Comparison of ENCODE assay signal across 1 cellular context in the genomic region with DNA sequence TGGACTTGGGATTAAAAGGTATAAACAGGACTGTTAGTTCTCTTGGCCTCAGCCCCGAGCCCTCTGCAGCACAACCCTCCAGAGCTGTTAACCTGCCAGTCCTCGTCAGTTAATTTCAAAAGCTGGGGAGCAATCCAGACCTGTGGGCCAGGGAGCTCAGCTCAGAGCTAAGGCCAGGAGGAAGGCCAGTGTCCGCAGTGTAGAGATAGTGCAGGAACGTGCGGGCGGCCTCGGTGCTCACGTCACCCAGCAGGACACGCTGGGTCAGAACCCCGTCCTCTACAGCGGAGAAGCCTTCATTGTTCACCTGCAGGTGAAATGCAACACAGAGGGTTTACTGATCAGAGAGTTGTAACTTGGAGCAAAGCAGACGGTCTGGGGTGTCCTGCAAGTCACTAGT.
TF ChIP-seq lines count a peak whose summit lies in the region.

No MANE protein-coding gene starts in this region.

TF ChIP-seq in WTC11, 78 proteins besides CTCF, POLR2A, EP300 and RAD21 (continued from another document):
- TF ChIP-seq TCF7 (CRISPR knock-in tag; IDR thresholded peaks at IDR 0.05; ENCODE audit: low read depth) (no peak), SOX15 (CRISPR knock-in tag; IDR thresholded peaks at IDR 0.05) (no peak), ZBTB21 (CRISPR knock-in tag; IDR thresholded peaks at IDR 0.05; ENCODE audit: borderline replicate concordance) (no peak), ETV6 (CRISPR knock-in tag; IDR thresholded peaks at IDR 0.05) (no peak), ATF1 (CRISPR knock-in tag; IDR thresholded peaks at IDR 0.05) (no peak), ZNF138 (CRISPR knock-in tag; conservative IDR thresholded peaks at IDR 0.05) (no peak), RELA (CRISPR knock-in tag; IDR thresholded peaks at IDR 0.05; ENCODE audit: borderline replicate concordance) (no peak), MYBL2 (CRISPR knock-in tag; IDR thresholded peaks at IDR 0.05) (no peak), SMAD3 (CRISPR knock-in tag; IDR thresholded peaks at IDR 0.05; ENCODE audit: borderline replicate concordance) (no peak)
- TF ChIP-seq, protein P1, sequence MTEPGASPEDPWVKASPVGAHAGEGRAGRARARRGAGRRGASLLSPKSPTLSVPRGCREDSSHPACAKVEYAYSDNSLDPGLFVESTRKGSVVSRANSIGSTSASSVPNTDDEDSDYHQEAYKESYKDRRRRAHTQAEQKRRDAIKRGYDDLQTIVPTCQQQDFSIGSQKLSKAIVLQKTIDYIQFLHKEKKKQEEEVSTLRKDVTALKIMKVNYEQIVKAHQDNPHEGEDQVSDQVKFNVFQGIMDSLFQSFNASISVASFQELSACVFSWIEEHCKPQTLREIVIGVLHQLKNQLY (CRISPR knock-in tag; IDR thresholded peaks at IDR 0.05), result no peak
